Comparison of ENCODE assay signal across 8 cellular contexts in the genomic region with DNA sequence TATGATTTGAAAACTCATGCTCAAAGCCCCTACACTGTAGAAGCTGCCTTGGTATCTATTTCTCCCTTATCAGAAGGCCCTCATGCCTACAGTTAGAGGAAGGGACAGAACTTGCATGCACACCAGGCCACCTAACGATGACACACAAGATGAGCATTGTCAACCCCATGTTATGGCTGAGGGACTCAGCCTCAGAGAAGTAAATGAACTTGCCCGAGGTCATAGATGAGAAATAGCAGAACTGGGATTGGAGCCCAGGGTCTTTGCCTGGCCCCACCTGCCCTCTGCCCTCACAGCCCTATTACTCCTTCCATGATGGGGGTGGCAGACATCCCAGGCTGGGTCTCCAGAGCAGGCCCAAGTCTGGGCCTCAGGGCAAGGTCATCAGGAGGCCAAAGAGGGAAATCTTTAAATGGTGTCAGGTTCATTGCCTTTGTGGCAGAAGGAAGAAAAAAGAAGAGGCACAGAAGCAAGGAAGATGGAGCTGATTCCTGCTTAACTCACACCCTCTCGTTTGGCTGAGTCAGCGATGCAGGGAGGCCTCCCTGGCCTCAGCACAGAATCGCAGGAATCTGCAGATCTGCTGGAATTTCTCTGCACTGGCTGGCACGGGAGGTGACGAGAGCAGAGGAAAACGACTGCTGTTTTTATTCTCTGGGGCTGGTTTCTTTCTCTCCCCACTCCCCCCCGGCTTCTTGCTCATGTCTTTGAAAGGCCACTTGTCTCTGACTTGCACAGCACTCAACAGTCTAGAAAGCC. TPM values are rescaled to one million over a fixed set of nuclear protein-coding genes. Genes with fewer than 3 reads are reported as not detected.
A peak's percentile ranks its signal among the peaks of the same experiment; 100 is the strongest.
DNase-seq lines count a peak whose midpoint lies in the region; TF ChIP-seq lines count a peak whose summit lies in the region.

No MANE protein-coding gene starts in this region.

- H3K79me1 ChIP-seq in trophoblast cell (ENCODE audit: low read length) = no peaks in the 10 kb centered on the region

- no peak overlapping the region for H4K91ac ChIP-seq in trophoblast cell (ENCODE audit: low read depth, low read length)

- intact Hi-C loops in spleen (cut with DNase I; ENCODE audit: low total_unique reads) = no loop called here

- H3K4me3 ChIP-seq in trophoblast cell (ENCODE audit: low read depth, low read length) (no peak overlapping the region), spleen (no peak overlapping the region)

- no peak overlapping the region for H3K4ac ChIP-seq in trophoblast cell (ENCODE audit: low read depth, low read length)

- no peak overlapping the region for H3K18ac ChIP-seq in trophoblast cell (ENCODE audit: low read length)

- H3K23ac ChIP-seq in trophoblast cell (ENCODE audit: low read length) = no peak overlapping the region

- H2AFZ ChIP-seq in trophoblast cell (ENCODE audit: insufficient read depth, low read length, poor library complexity) = no peak overlapping the region

- no peak for TF ChIP-seq POLR2A in spleen (IDR thresholded peaks at IDR 0.05)

- H3K14ac ChIP-seq in trophoblast cell (ENCODE audit: low read length) = peak overlapping the region; percentile 20

- no peak overlapping the region for H4K8ac ChIP-seq in trophoblast cell (ENCODE audit: low read depth, low read length)

- H3K27ac ChIP-seq in trophoblast cell (ENCODE audit: low read depth, low read length) (no peak overlapping the region), spleen (peak overlapping the region in 4 of 8 donors; percentile 19 to 37 (median 30))

- H3K36me3 ChIP-seq in trophoblast cell (ENCODE audit: control insufficient read depth in 1 of 2, insufficient read depth in 2 of 2, low read length in 2 of 2) (no peaks in the 10 kb centered on the region), spleen (no peaks in the 10 kb centered on the region)

- H3K9ac ChIP-seq in trophoblast cell (ENCODE audit: low read length) = no peak overlapping the region

- H3K9me3 ChIP-seq in trophoblast cell (ENCODE audit: insufficient read depth, low read depth, low read length) (peaks cover 3% of the 10 kb centered on the region), spleen (no peaks in the 10 kb centered on the region)

- no peak overlapping the region for H4K12ac ChIP-seq in trophoblast cell (ENCODE audit: low read depth, low read length)

- H2AK5ac ChIP-seq in trophoblast cell (ENCODE audit: low read length) = no peak overlapping the region

- no peak overlapping the region for H2BK5ac ChIP-seq in trophoblast cell (ENCODE audit: low read depth, low read length, poor library complexity)

- H3K27me3 ChIP-seq in trophoblast cell (ENCODE audit: insufficient read depth, low read length) = no peaks in the 10 kb centered on the region
- H3K27me3 ChIP-seq in spleen (replicated peaks in 1 of 7) = no peaks in the 10 kb centered on the region

- TF ChIP-seq CTCF in spleen (IDR thresholded peaks at IDR 0.05 in 8 of 11, conservative IDR thresholded peaks at IDR 0.05 in 3 of 11) = no peak

- H3K4me2 ChIP-seq in trophoblast cell (ENCODE audit: low read length) = peak overlapping the region; percentile 20

- H3K4me1 ChIP-seq in trophoblast cell (ENCODE audit: control insufficient read depth in 1 of 2, insufficient read depth in 2 of 2, low read length in 2 of 2) (peaks cover 8% of the 10 kb centered on the region in 2 experiments), spleen (peaks cover 13 to 61% (median 43%) of the 10 kb centered on the region in 6 donors)

- H2BK120ac ChIP-seq in trophoblast cell (ENCODE audit: insufficient read depth, low read length, poor library complexity) = no peak overlapping the region

- H2BK12ac ChIP-seq in trophoblast cell (ENCODE audit: low read length) = peak overlapping the region; percentile 45

- WGBS in trophoblast cell (ENCODE audit: extremely low coverage, insufficient coverage, insufficient read length) = no CpG with 5 or more reads among the region's 9 CpGs
- WGBS in spleen, 5 donors = 50 to 70% (median 57%) methylated on average over 9 of the region's 9 CpGs

- DNase-seq in EH (ENCODE audit: low read depth) = peak; percentile 78
- peak; percentile 81 for DNase-seq in RPMI7951 (ENCODE audit: low read depth)
- DNase-seq in fibroblast of peridontal ligament (ENCODE audit: extremely low read depth) = peak; percentile 79
- DNase-seq in trophoblast cell = peak; percentile 67 to 68
- no peak for DNase-seq in NCI-H2107 (lab: John Stamatoyannopoulos, UW)
- DNase-seq in spleen = no peak
- DNase-seq in NCI-H2081 (lab: John Stamatoyannopoulos, UW) = no peak
- no peak for DNase-seq in OCI-M2 (lab: John Stamatoyannopoulos, UW; ENCODE audit: unreplicated experiment)

- H3K79me2 ChIP-seq in trophoblast cell (ENCODE audit: control insufficient read depth, insufficient read depth, low read length, poor library complexity) = no peaks in the 10 kb centered on the region

RNA-seq across cellular contexts. Expression of a gene that starts 20.6 kb away (rescaled TPM):
- not detected in 2 replicates for total RNA-seq in RPMI7951 (2014; rRNA removed; shearing (Covaris generic))
- polyA plus RNA-seq in trophoblast cell (2013) = 5.1 and 5.5 TPM in 2 replicates
- 1 to 10 TPM in 6 of 7 donors, under 1 TPM in 1; 0.34 to 3.0 (median 2.2) TPM for total RNA-seq in spleen
- 1 to 10 TPM in 1 of 3 donors, under 1 TPM in 2; 0.42 to 1.2 (median 0.52) TPM for polyA plus RNA-seq in spleen

Comparison
In these comparisons a context has a peak if more than half of its experiments do, and no peak if none do; other contexts are left out.
1. DNase-seq: peak in EH (single experiment), RPMI7951 (single experiment), fibroblast of peridontal ligament (single experiment) and trophoblast cell (2 of 2); none in NCI-H2107 (single experiment), spleen (single experiment), NCI-H2081 (0 of 2) and OCI-M2 (single experiment).